ENCODE assay signal across 28 cellular contexts in the genomic region with DNA sequence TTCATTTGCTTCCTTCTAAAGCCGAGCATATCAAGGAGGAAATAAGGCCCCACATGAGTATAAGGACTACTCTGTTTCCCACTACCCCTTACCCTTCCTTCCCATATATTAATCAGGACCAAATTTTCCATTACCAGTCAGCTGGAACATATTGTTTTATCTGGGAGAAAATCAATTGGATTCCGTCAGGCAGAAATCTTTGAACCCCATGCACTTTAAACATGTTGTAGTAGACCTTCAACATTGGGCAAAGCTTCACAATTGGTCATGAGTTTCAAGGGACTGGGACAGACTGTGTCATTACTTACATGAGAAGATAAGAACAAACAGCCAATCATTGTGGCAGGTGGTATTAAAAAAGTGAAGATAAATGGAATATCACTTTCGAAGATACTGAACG.
"Had no signal": no experiment of that assay in that cellular context is flagged by ENCODE, and none has a peak within 500 bp of the region (broad histone marks: within the 10 kb centered on the region; RNA-seq: fewer than 3 reads in every experiment).

No MANE protein-coding gene starts in this region.

- H3K27me3 ChIP-seq: ovary, spleen, suprapubic skin, testis, tibial artery, transverse colon, upper lobe of right lung, vagina had no signal

- H3K9me3 ChIP-seq: psoas muscle, suprapubic skin, testis, upper lobe of right lung, vagina had no signal

- H3K4me2 ChIP-seq: neural progenitor cell, smooth muscle cell had no signal

- H3K4me1 ChIP-seq: neural progenitor cell, parathyroid adenoma, psoas muscle, spleen, suprapubic skin, testis, tibial artery, transverse colon, upper lobe of right lung had no signal

- H3K36me3 ChIP-seq: neural progenitor cell, ovary, transverse colon had no signal

- H3K79me2 ChIP-seq: parathyroid adenoma had no signal

- H3K4me3 ChIP-seq: neural progenitor cell, ovary, psoas muscle, skin epidermis, smooth muscle cell, spleen, suprapubic skin, testis, tibial artery, transverse colon, upper lobe of right lung, vagina had no signal

- H3K27ac ChIP-seq: neural progenitor cell, ovary, parathyroid adenoma, psoas muscle, skin epidermis, spleen, suprapubic skin, testis, tibial artery, transverse colon, upper lobe of right lung, vagina had no signal

- ATAC-seq: natural killer cell; psoas muscle; right cardiac atrium; sciatic nerve; stimulated activated memory B cell treated with anti-CD40 and anti-IgM and Interleukin-4, amounts not matched to agents 10 μg/mL and 1 μg/mL and 100 μg/mL, for 72 hours; stimulated activated naive CD8-positive, alpha-beta T cell treated with anti-CD3 and anti-CD28 coated beads, Interleukin-15, amount 100 ng/mL, for 72 hours; stimulated activated naive CD8-positive, alpha-beta T cell treated with anti-CD3 and anti-CD28 coated beads, Interleukin-15, Interleukin-2, amounts not matched to agents 100 U/mL and 50 U/mL, for 24 hours; upper lobe of right lung had no signal

- DNase-seq: natural killer cell; occipital lobe; ovary; posterior cingulate gyrus; psoas muscle; right cardiac atrium; spleen; stimulated activated CD4-positive, alpha-beta T cell treated with anti-CD3 and anti-CD28 coated beads, Interleukin-12 subunit alpha, Interleukin-12 subunit beta, amount 100 ng/mL, for 4 hours; stimulated activated CD4-positive, alpha-beta T cell treated with anti-CD3 and anti-CD28 coated beads, Interleukin-1b, Interleukin-23, amount 100 ng/mL, for 48 hours; stimulated activated CD4-positive, alpha-beta T cell treated with anti-CD3 and anti-CD28 coated beads, Interleukin-4, amount 100 ng/mL, for 1 hour; stimulated activated CD4-positive, alpha-beta T cell treated with anti-CD3 and anti-CD28 coated beads, Interleukin-4, amount 100 ng/mL, for 4 hours; stimulated activated CD8-positive, alpha-beta memory T cell treated with anti-CD3 and anti-CD28 coated beads, Interleukin-4, amount 100 ng/mL, for 48 hours; stimulated activated naive CD4-positive, alpha-beta T cell; stimulated activated naive CD8-positive, alpha-beta T cell treated with anti-CD3 and anti-CD28 coated beads, Interleukin-15, amount 100 ng/mL, for 72 hours; stimulated activated naive CD8-positive, alpha-beta T cell treated with anti-CD3 and anti-CD28 coated beads, Interleukin-15, Interleukin-2, amounts not matched to agents 100 U/mL and 50 U/mL, for 24 hours; substantia nigra; testis; tibial artery; transverse colon; upper lobe of right lung had no signal

- H3K9ac ChIP-seq: neural progenitor cell, parathyroid adenoma had no signal
